22 cellular contexts compared by ENCODE assay signal in genomic region chr6:43610431-43610830, GRCh38. TPM values are rescaled to one million over a fixed set of nuclear protein-coding genes. Genes with fewer than 3 reads are reported as not detected.
"Had no signal": no experiment of that assay in that cellular context is flagged by ENCODE, and none has a peak within 500 bp of the region (broad histone marks: within the 10 kb centered on the region; RNA-seq: fewer than 3 reads in every experiment).

No MANE protein-coding gene starts in this region.

- ATAC-seq: activated T-cell treated with anti-CD3 and anti-CD28 coated beads, Interleukin-2, amount 50 U/mL, for 4 hours; heart left ventricle; left cardiac atrium; mucosa of descending colon; T-cell; upper lobe of right lung; WTC11 had no signal

- H3K27ac Mint-ChIP-seq: memory B cell, nephron progenitor cell, WTC11 had no signal

- H3K27me3 Mint-ChIP-seq: memory B cell, T-cell had no signal

- H3K27me3 ChIP-seq: adrenal gland, heart left ventricle, sigmoid colon, upper lobe of right lung had no signal

- DNase-seq: activated CD8-positive, alpha-beta memory T cell treated with anti-CD3 and anti-CD28 coated beads for 24 hours; activated CD8-positive, alpha-beta memory T cell treated with anti-CD3 and anti-CD28 coated beads, Interleukin-2, amount 50 U/mL, for 4 hours; activated effector memory CD4-positive, alpha-beta T cell treated with anti-CD3 and anti-CD28 coated beads, Interleukin-2, amount 50 U/mL, for 16 hours; activated naive CD4-positive, alpha-beta T cell treated with anti-CD3 and anti-CD28 coated beads, Interleukin-2, amount 50 U/mL, for 16 hours; activated T-cell treated with anti-CD3 and anti-CD28 coated beads, Interleukin-2, amount 50 U/mL, for 4 hours; adrenal gland; heart left ventricle; left cardiac atrium; mucosa of descending colon; nephron progenitor cell; occipital lobe; sigmoid colon; stimulated activated CD4-positive, alpha-beta T cell treated with anti-CD3 and anti-CD28 coated beads, Interleukin-2, amount 100 ng/mL, for 48 hours; stimulated activated CD8-positive, alpha-beta memory T cell treated with anti-CD3 and anti-CD28 coated beads, Interleukin-4, amount 100 ng/mL, for 48 hours; stimulated activated naive CD4-positive, alpha-beta T cell treated with Interleukin-2 at 50 U/mL for 16 hours; T-cell; T-helper 9 cell; upper lobe of right lung had no signal

- H3K9me3 ChIP-seq: adrenal gland, heart left ventricle, mucosa of descending colon, sigmoid colon, upper lobe of right lung had no signal

- H3K4me1 Mint-ChIP-seq: WTC11 had no signal

- H3K9me3 Mint-ChIP-seq: activated T-cell treated with anti-CD3 and anti-CD28 coated beads, Interleukin-2, amount 50 U/mL, for 4 hours; memory B cell; nephron progenitor cell; T-cell; WTC11 had no signal

- H3K4me1 ChIP-seq: adrenal gland, sigmoid colon, upper lobe of right lung had no signal

- H3K4me3 Mint-ChIP-seq: activated T-cell treated with anti-CD3 and anti-CD28 coated beads, Interleukin-2, amount 50 U/mL, for 4 hours; memory B cell; nephron progenitor cell; T-cell; WTC11 had no signal

- H3K4me3 ChIP-seq: adrenal gland, heart left ventricle, mucosa of descending colon, sigmoid colon, upper lobe of right lung had no signal

- FAIRE-seq: bronchial epithelial cell had no signal

- H3K27ac ChIP-seq: adrenal gland, heart left ventricle, sigmoid colon, upper lobe of right lung had no signal

RNA-seq across cellular contexts. Expression of gene RSPH9, which starts 34.4 kb away (rescaled TPM):
- total RNA-seq: activated T-cell treated with anti-CD3 and anti-CD28 coated beads, Interleukin-2, amount 50 U/mL, for 4 hours; epithelial cell of proximal tubule; T-cell had no signal
